ENCODE assay signal across 15 cellular contexts in genomic region chr13:40410315-40410714, GRCh38.
"Had no signal": no experiment of that assay in that cellular context is flagged by ENCODE, and none has a peak within 500 bp of the region (broad histone marks: within the 10 kb centered on the region; RNA-seq: fewer than 3 reads in every experiment).

No MANE protein-coding gene starts in this region.

- H3K4me3 Mint-ChIP-seq: activated naive CD8-positive, alpha-beta T cell treated with anti-CD3 and anti-CD28 coated beads for 36 hours; endodermal cell; natural killer cell treated with Interleukin-12 subunit alpha and Interleukin-12 subunit beta and Interleukin-15 and Interleukin-18, amount 100 ng/mL, for 72 hours had no signal

- H3K36me3 ChIP-seq: ascending aorta, left lung, stomach, thoracic aorta had no signal

- H3K27me3 ChIP-seq: ascending aorta, dorsolateral prefrontal cortex, left lung, stomach had no signal

- H3K27me3 Mint-ChIP-seq: activated naive CD8-positive, alpha-beta T cell treated with anti-CD3 and anti-CD28 coated beads for 36 hours had no signal

- DNase-seq: activated CD4-positive, alpha-beta T cell treated with anti-CD3 and anti-CD28 coated beads for 48 hours; activated CD8-positive, alpha-beta memory T cell treated with anti-CD3 and anti-CD28 coated beads for 24 hours; activated naive CD8-positive, alpha-beta T cell treated with anti-CD3 and anti-CD28 coated beads for 36 hours; dorsolateral prefrontal cortex; endodermal cell; hippocampal formation; left lung; mesendoderm; stimulated activated CD4-positive, alpha-beta T cell treated with anti-CD3 and anti-CD28 coated beads, Interleukin-12 subunit alpha, Interleukin-12 subunit beta, amount 100 ng/mL, for 4 hours; stimulated activated CD4-positive, alpha-beta T cell treated with anti-CD3 and anti-CD28 coated beads, Interleukin-2, amount 100 ng/mL, for 24 hours; stomach; T-helper 2 cell had no signal

- H3K9me3 Mint-ChIP-seq: natural killer cell treated with Interleukin-12 subunit alpha and Interleukin-12 subunit beta and Interleukin-15 and Interleukin-18, amount 100 ng/mL, for 72 hours had no signal

- ATAC-seq: natural killer cell treated with Interleukin-12 subunit alpha and Interleukin-12 subunit beta and Interleukin-15 and Interleukin-18, amount 100 ng/mL, for 72 hours had no signal

- H3K9me3 ChIP-seq: ascending aorta, thoracic aorta had no signal

- H3K4me3 ChIP-seq: ascending aorta, left lung, stomach, thoracic aorta had no signal

- H3K27ac Mint-ChIP-seq: activated naive CD8-positive, alpha-beta T cell treated with anti-CD3 and anti-CD28 coated beads for 36 hours; endodermal cell; natural killer cell treated with Interleukin-12 subunit alpha and Interleukin-12 subunit beta and Interleukin-15 and Interleukin-18, amount 100 ng/mL, for 72 hours had no signal

- H3K4me1 Mint-ChIP-seq: endodermal cell had no signal

- H3K4me1 ChIP-seq: ascending aorta, left lung, stomach had no signal

- H3K36me3 Mint-ChIP-seq: natural killer cell treated with Interleukin-12 subunit alpha and Interleukin-12 subunit beta and Interleukin-15 and Interleukin-18, amount 100 ng/mL, for 72 hours had no signal

- H3K27ac ChIP-seq: ascending aorta, thoracic aorta had no signal
